ENCODE assay signal across 22 cellular contexts in the genomic region with DNA sequence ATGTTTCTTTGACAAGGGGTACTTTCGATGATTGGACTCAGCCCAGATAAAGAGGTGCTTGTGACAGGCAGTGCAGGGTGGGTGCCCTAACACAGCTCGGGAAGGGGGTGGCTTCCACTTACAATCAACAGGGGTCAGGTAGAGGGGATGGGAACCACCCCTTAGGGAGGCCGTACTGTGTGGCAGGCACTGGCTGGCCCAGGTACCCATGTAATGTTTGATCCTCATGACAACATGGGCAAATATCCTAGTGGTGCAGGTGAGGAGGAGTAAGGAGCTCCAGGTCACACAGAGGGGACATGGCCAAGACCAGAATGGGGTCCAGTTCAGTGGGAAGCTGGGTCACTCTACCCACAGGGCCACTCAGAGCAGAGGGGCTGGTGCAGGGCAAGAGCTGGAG. TPM values are rescaled to one million over a fixed set of nuclear protein-coding genes. Genes with fewer than 3 reads are reported as not detected.
DNase-seq lines count a peak whose midpoint lies in the region; ATAC-seq and TF ChIP-seq lines count a peak whose summit lies in the region.
"Had no signal": no experiment of that assay in that cellular context is flagged by ENCODE, and none has a peak within 500 bp of the region (broad histone marks: within the 10 kb centered on the region; RNA-seq: fewer than 3 reads in every experiment).

No MANE protein-coding gene starts in this region.

- CTCF ChIA-PET in CD8-positive, alpha-beta T cell (lab: Charles Lee) = no interaction called here

- H4K20me1 ChIP-seq in BLaER1 = no peaks in the 10 kb centered on the region

- no peak for TF ChIP-seq CTCF in nephron (IDR thresholded peaks at IDR 0.05; ENCODE audit: unreplicated experiment in 3 of 3)
- TF ChIP-seq CTCF in CD8-positive, alpha-beta T cell (IDR thresholded peaks at IDR 0.05) = no peak

- no peak overlapping the region for H3K9ac ChIP-seq in BLaER1

- H3K27me3 Mint-ChIP-seq in T-helper 2 cell treated with Interferon-gamma antibody and Interleukin-4, amounts not matched to agents 5 μg/mL and 100 μg/mL, for 36 hours (ENCODE audit: low read depth) = no peaks in the 10 kb centered on the region
- peaks cover 5% of the 10 kb centered on the region for H3K27me3 Mint-ChIP-seq in activated naive CD8-positive, alpha-beta T cell treated with anti-CD3 and anti-CD28 coated beads, Interleukin-2, amount 50 U/mL, for 24 hours
- no peaks in the 10 kb centered on the region for H3K27me3 Mint-ChIP-seq in nephron (ENCODE audit: low read depth)
- H3K27me3 Mint-ChIP-seq in CD8-positive, alpha-beta T cell (ENCODE audit: low read depth) = peaks cover 8% of the 10 kb centered on the region

- H3K27ac ChIP-seq in BLaER1 = peak overlapping the region; percentile 51; the same call in 1 of the 2 replicates
- no peak overlapping the region for H3K27ac ChIP-seq in CD8-positive, alpha-beta T cell (ENCODE audit: low read depth, low read length)
- H3K27ac ChIP-seq: ascending aorta had no signal

- H3K4me2 ChIP-seq in BLaER1 = peak overlapping the region; percentile 87

- no peaks in the 10 kb centered on the region for H3K36me3 ChIP-seq in BLaER1
- no peaks in the 10 kb centered on the region for H3K36me3 ChIP-seq in CD8-positive, alpha-beta T cell (ENCODE audit: insufficient read depth, low read length)
- H3K36me3 ChIP-seq: ascending aorta, suprapubic skin, vagina had no signal

- DNase-seq in T-helper 2 cell treated with Interferon-gamma antibody and Interleukin-4, amounts not matched to agents 5 μg/mL and 100 μg/mL, for 36 hours (ENCODE audit: low spot score) = no peak
- DNase-seq in T-helper 2 cell (no peak), hippocampal formation (lab: John Stamatoyannopoulos, UW) (no peak), ecto neural progenitor cell (ENCODE audit: low spot score) (no peak)
- no peak for DNase-seq in activated naive CD8-positive, alpha-beta T cell treated with anti-CD3 and anti-CD28 coated beads, Interleukin-2, amount 50 U/mL, for 24 hours
- no peak for DNase-seq in CD8-positive, alpha-beta T cell
- DNase-seq: 8988T; activated gamma-delta T cell treated with Interleukin-2 at 50 U/mL for 16 hours; cerebellar nuclear complex; effector memory CD8-positive, alpha-beta T cell; NCI-H1105; NCI-H2081 treated with DMSO at 0.1 percent for 48 hours; NCI-H510A; occipital lobe; right cardiac atrium; T-helper 9 cell had no signal

- H3K4me1 ChIP-seq in BLaER1 = peaks cover 62% of the 10 kb centered on the region
- peaks cover 11% of the 10 kb centered on the region for H3K4me1 ChIP-seq in CD8-positive, alpha-beta T cell (ENCODE audit: insufficient read depth, low read length)
- H3K4me1 ChIP-seq: ascending aorta had no signal

- H3K27me3 ChIP-seq in BLaER1 = no peaks in the 10 kb centered on the region
- H3K27me3 ChIP-seq in CD8-positive, alpha-beta T cell (ENCODE audit: insufficient read depth, low read length) = no peaks in the 10 kb centered on the region
- H3K27me3 ChIP-seq: ascending aorta, suprapubic skin, vagina had no signal

- no peak overlapping the region for H3K4me3 Mint-ChIP-seq in T-helper 2 cell treated with Interferon-gamma antibody and Interleukin-4, amounts not matched to agents 5 μg/mL and 100 μg/mL, for 36 hours
- no peak overlapping the region for H3K4me3 Mint-ChIP-seq in activated naive CD8-positive, alpha-beta T cell treated with anti-CD3 and anti-CD28 coated beads, Interleukin-2, amount 50 U/mL, for 24 hours
- H3K4me3 Mint-ChIP-seq in nephron = peak overlapping the region in 1 of 3 experiments; percentile 7
- no peak overlapping the region for H3K4me3 Mint-ChIP-seq in CD8-positive, alpha-beta T cell
- H3K4me3 Mint-ChIP-seq: effector memory CD8-positive, alpha-beta T cell had no signal

- intact Hi-C loops in CD8-positive, alpha-beta T cell (cut with DNase I, micrococcal nuclease) = loop anchor here in 1 of 2 experiments (5.0 kb wide), 1 partner anchor 39 kb away; a partner anchor contains a TSS

- no peaks in the 10 kb centered on the region for H3K36me3 Mint-ChIP-seq in T-helper 2 cell treated with Interferon-gamma antibody and Interleukin-4, amounts not matched to agents 5 μg/mL and 100 μg/mL, for 36 hours (ENCODE audit: low read depth)
- H3K36me3 Mint-ChIP-seq in activated naive CD8-positive, alpha-beta T cell treated with anti-CD3 and anti-CD28 coated beads, Interleukin-2, amount 50 U/mL, for 24 hours (ENCODE audit: low read depth) = no peaks in the 10 kb centered on the region
- no peaks in the 10 kb centered on the region for H3K36me3 Mint-ChIP-seq in nephron (ENCODE audit: low read depth)
- H3K36me3 Mint-ChIP-seq in CD8-positive, alpha-beta T cell = no peaks in the 10 kb centered on the region

- no peak overlapping the region for H3K4me3 ChIP-seq in BLaER1
- no peak overlapping the region for H3K4me3 ChIP-seq in CD8-positive, alpha-beta T cell (ENCODE audit: low read depth, low read length)
- H3K4me3 ChIP-seq: ascending aorta, suprapubic skin, vagina had no signal

- POLR2A ChIA-PET in CD8-positive, alpha-beta T cell (lab: Charles Lee) = interaction anchor here (1.6 kb wide), 1 partner anchor 91 kb away, joined by 4 read pairs; no protein-coding TSS in a partner anchor

- H3K27ac Mint-ChIP-seq in T-helper 2 cell treated with Interferon-gamma antibody and Interleukin-4, amounts not matched to agents 5 μg/mL and 100 μg/mL, for 36 hours = peak overlapping the region; percentile 55
- H3K27ac Mint-ChIP-seq in activated naive CD8-positive, alpha-beta T cell treated with anti-CD3 and anti-CD28 coated beads, Interleukin-2, amount 50 U/mL, for 24 hours = peak overlapping the region; percentile 55
- H3K27ac Mint-ChIP-seq in nephron = peak overlapping the region; percentile 98 to 99 (median 99)
- no peak overlapping the region for H3K27ac Mint-ChIP-seq in CD8-positive, alpha-beta T cell

- H3K9me3 ChIP-seq in BLaER1 = no peaks in the 10 kb centered on the region
- no peaks in the 10 kb centered on the region for H3K9me3 ChIP-seq in CD8-positive, alpha-beta T cell (ENCODE audit: low read length)
- H3K9me3 ChIP-seq: ascending aorta, suprapubic skin, vagina had no signal

- ATAC-seq in activated naive CD8-positive, alpha-beta T cell treated with anti-CD3 and anti-CD28 coated beads, Interleukin-2, amount 50 U/mL, for 24 hours = no peak
- ATAC-seq in CD8-positive, alpha-beta T cell = no peak
- ATAC-seq: effector memory CD8-positive, alpha-beta T cell; HCT116; right cardiac atrium had no signal

- H3K4me1 Mint-ChIP-seq in T-helper 2 cell treated with Interferon-gamma antibody and Interleukin-4, amounts not matched to agents 5 μg/mL and 100 μg/mL, for 36 hours (ENCODE audit: low read depth) = peaks cover 16% of the 10 kb centered on the region
- peaks cover 28% of the 10 kb centered on the region for H3K4me1 Mint-ChIP-seq in activated naive CD8-positive, alpha-beta T cell treated with anti-CD3 and anti-CD28 coated beads, Interleukin-2, amount 50 U/mL, for 24 hours
- H3K4me1 Mint-ChIP-seq in nephron = peaks cover 78% of the 10 kb centered on the region
- H3K4me1 Mint-ChIP-seq in CD8-positive, alpha-beta T cell (ENCODE audit: low read depth) = peaks cover 22% of the 10 kb centered on the region

- no peaks in the 10 kb centered on the region for H3K9me3 Mint-ChIP-seq in T-helper 2 cell treated with Interferon-gamma antibody and Interleukin-4, amounts not matched to agents 5 μg/mL and 100 μg/mL, for 36 hours
- no peaks in the 10 kb centered on the region for H3K9me3 Mint-ChIP-seq in activated naive CD8-positive, alpha-beta T cell treated with anti-CD3 and anti-CD28 coated beads, Interleukin-2, amount 50 U/mL, for 24 hours
- no peaks in the 10 kb centered on the region for H3K9me3 Mint-ChIP-seq in nephron
- H3K9me3 Mint-ChIP-seq in CD8-positive, alpha-beta T cell = no peaks in the 10 kb centered on the region
- H3K9me3 Mint-ChIP-seq: effector memory CD8-positive, alpha-beta T cell had no signal

RNA-seq across cellular contexts. Expression of a gene that starts 3.1 kb away (rescaled TPM):
- total RNA-seq in CD8-positive, alpha-beta T cell = not detected
- total RNA-seq: ascending aorta had no signal

RNA-seq across cellular contexts. Expression of a gene that starts 37.9 kb away (rescaled TPM):
- total RNA-seq in CD8-positive, alpha-beta T cell = 100 to 1,000 TPM; 257 to 259 TPM

RNA-seq across cellular contexts. Expression of a gene that starts 40.8 kb away (rescaled TPM):
- total RNA-seq in CD8-positive, alpha-beta T cell = 10 to 100 TPM; 17.4 to 18.2 TPM

RNA-seq across cellular contexts. Expression of a gene that starts 54.5 kb away (rescaled TPM):
- 1 to 10 TPM; 5.0 to 5.3 TPM for total RNA-seq in CD8-positive, alpha-beta T cell
